ENCODE assay signal across 8 cellular contexts in genomic region chr11:76626921-76627391, GRCh38. TPM values are rescaled to one million over a fixed set of nuclear protein-coding genes. Genes with fewer than 3 reads are reported as not detected.
DNase-seq lines count a peak whose midpoint lies in the region; ATAC-seq and TF ChIP-seq lines count a peak whose summit lies in the region.

No MANE protein-coding gene starts in this region.

- POLR2A ChIA-PET in HEK293T (lab: Yijun Ruan, JAX), result no interaction called here

- peak; percentile 76 for DNase-seq in EL
- DNase-seq in activated CD4-positive, alpha-beta T cell treated with anti-CD3 and anti-CD28 coated beads, Interleukin-2, amount 50 U/mL, for 48 hours, result peak; percentile 66 to 78
- DNase-seq in posterior vena cava (ENCODE audit: low spot score), result peak; percentile 35
- no peak for DNase-seq in NCI-H1092 (lab: John Stamatoyannopoulos, UW)
- no peak for DNase-seq in NCI-H748 treated with DMSO at 0.1 percent for 48 hours (lab: John Stamatoyannopoulos, UW)
- no peak for DNase-seq in HEK293T (ENCODE audit: extremely low spot score)

- intact Hi-C loops in posterior vena cava (cut with DNase I), result no loop called here

- ATAC-seq in GM19467 (IDR thresholded peaks at IDR 0.05; ENCODE audit: unreplicated experiment) (peak; percentile 82), HG03460 (IDR thresholded peaks at IDR 0.05; ENCODE audit: unreplicated experiment) (peak; percentile 83)

- CTCF ChIA-PET in HEK293T (lab: Yijun Ruan, JAX), result no interaction called here

TF ChIP-seq in HEK293T, 16 proteins besides CTCF, POLR2A, EP300 and RAD21:
- no peak for TF ChIP-seq FOXA1 (IDR thresholded peaks at IDR 0.05)
- no peak for TF ChIP-seq NFRKB (IDR thresholded peaks at IDR 0.05)
- TF ChIP-seq FOXM1 (IDR thresholded peaks at IDR 0.05; ENCODE audit: borderline replicate concordance), result no peak
- TF ChIP-seq SUZ12 (IDR thresholded peaks at IDR 0.05), result no peak
- TF ChIP-seq BHLHE40 (IDR thresholded peaks at IDR 0.05; ENCODE audit: borderline replicate concordance), result no peak
- TF ChIP-seq FOXK2 (IDR thresholded peaks at IDR 0.05), result no peak
- no peak for TF ChIP-seq ARNT (IDR thresholded peaks at IDR 0.05)
- TF ChIP-seq, protein P1, sequence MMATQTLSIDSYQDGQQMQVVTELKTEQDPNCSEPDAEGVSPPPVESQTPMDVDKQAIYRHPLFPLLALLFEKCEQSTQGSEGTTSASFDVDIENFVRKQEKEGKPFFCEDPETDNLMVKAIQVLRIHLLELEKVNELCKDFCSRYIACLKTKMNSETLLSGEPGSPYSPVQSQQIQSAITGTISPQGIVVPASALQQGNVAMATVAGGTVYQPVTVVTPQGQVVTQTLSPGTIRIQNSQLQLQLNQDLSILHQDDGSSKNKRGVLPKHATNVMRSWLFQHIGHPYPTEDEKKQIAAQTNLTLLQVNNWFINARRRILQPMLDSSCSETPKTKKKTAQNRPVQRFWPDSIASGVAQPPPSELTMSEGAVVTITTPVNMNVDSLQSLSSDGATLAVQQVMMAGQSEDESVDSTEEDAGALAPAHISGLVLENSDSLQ (IDR thresholded peaks at IDR 0.05), result no peak
- no peak for TF ChIP-seq TARDBP (IDR thresholded peaks at IDR 0.05)
- no peak for TF ChIP-seq ZNF384 (IDR thresholded peaks at IDR 0.05)
- TF ChIP-seq HDGF (IDR thresholded peaks at IDR 0.05; ENCODE audit: borderline replicate concordance), result no peak
- TF ChIP-seq LEF1 (IDR thresholded peaks at IDR 0.05; ENCODE audit: borderline replicate concordance), result no peak

RNA-seq across cellular contexts. Expression of gene LRRC32, which starts 43.6 kb away (rescaled TPM):
- 100 to 1,000 TPM; 108 to 142 TPM for total RNA-seq in posterior vena cava

Comparison
In these comparisons a context has a peak if more than half of its experiments do, and no peak if none do; other contexts are left out.
1. DNase-seq: peak in EL (single experiment), activated CD4-positive, alpha-beta T cell treated with anti-CD3 and anti-CD28 coated beads, Interleukin-2, amount 50 U/mL, for 48 hours (2 of 2) and posterior vena cava (single experiment); none in NCI-H1092 (single experiment), NCI-H748 treated with DMSO at 0.1 percent for 48 hours (single experiment) and HEK293T (single experiment).